ENCODE assay signal across 14 cellular contexts in genomic region chr1:17545354-17545753, GRCh38. TPM values are rescaled to one million over a fixed set of nuclear protein-coding genes. Genes with fewer than 3 reads are reported as not detected.
DNase-seq lines count a peak whose midpoint lies in the region; ATAC-seq, FAIRE-seq and TF ChIP-seq lines count a peak whose summit lies in the region.
"Had no signal": no experiment of that assay in that cellular context is flagged by ENCODE, and none has a peak within 500 bp of the region (broad histone marks: within the 10 kb centered on the region; RNA-seq: fewer than 3 reads in every experiment).

No MANE protein-coding gene starts in this region.

- no peaks in the 10 kb centered on the region for H3K9me3 ChIP-seq in endothelial cell of umbilical vein (replicated peaks; ENCODE audit: control insufficient read depth, insufficient read depth, low read length)
- H3K9me3 ChIP-seq in mesodermal cell (ENCODE audit: control insufficient read depth, low read length): no peaks in the 10 kb centered on the region

- CTCF ChIA-PET in endothelial cell of umbilical vein (lab: Charles Lee): interaction anchor here (1.2 to 1.3 kb wide), 4 partner anchors 9 to 1031 kb away, joined by 4 to 5 read pairs (median 4); no protein-coding TSS in a partner anchor

- H3K4me2 ChIP-seq in endothelial cell of umbilical vein (ENCODE audit: insufficient read depth, low read length): no peak overlapping the region

- intact Hi-C loops in endothelial cell of umbilical vein (cut with micrococcal nuclease) (no loop called here), head of caudate nucleus (cut with DNase I) (no loop called here)

- WGBS in mesodermal cell (ENCODE audit: insufficient coverage in 2 of 2), 2 experiments: 74 to 83% methylated on average over 2 of the region's 2 CpGs

- H3K79me2 ChIP-seq in endothelial cell of umbilical vein (ENCODE audit: control insufficient read depth, insufficient read depth, low read length): no peaks in the 10 kb centered on the region

- H3K4me3 ChIP-seq in endothelial cell of umbilical vein (replicated peaks in 1 of 3; ENCODE audit: insufficient read depth in 1 of 3, low read depth in 1 of 3, low read length in 3 of 3) (no peak overlapping the region), mesodermal cell (ENCODE audit: extremely low read depth, insufficient read depth, low read length, poor library complexity, severe bottlenecking) (no peak overlapping the region)

- H4K20me1 ChIP-seq in endothelial cell of umbilical vein (replicated peaks; ENCODE audit: control insufficient read depth, extremely low read depth, insufficient read depth, low read length): no peaks in the 10 kb centered on the region

- FAIRE-seq in endothelial cell of umbilical vein (lab: Jason Lieb, UNC): peak; percentile 49
- FAIRE-seq: A204.1 had no signal

- H3K9ac ChIP-seq in endothelial cell of umbilical vein (replicated peaks; ENCODE audit: extremely low read depth, insufficient read depth, low read length): no peak overlapping the region

- DNase-seq in NOMO-1 treated with DMSO at 0.1 percent for 48 hours (lab: John Stamatoyannopoulos, UW; ENCODE audit: unreplicated experiment) (peak; percentile 13), NOMO-1 treated with dmso at 0.1 percent for 144 hours (lab: John Stamatoyannopoulos, UW; ENCODE audit: unreplicated experiment) (no peak), endothelial cell of umbilical vein (ENCODE audit: low read depth, low spot score) (no peak), NCI-H1048 (lab: John Stamatoyannopoulos, UW) (no peak), head of caudate nucleus (no peak)
- DNase-seq: activated naive CD4-positive, alpha-beta T cell; hippocampal formation; NCI-H345 had no signal

- no peak overlapping the region for H3K27ac ChIP-seq in endothelial cell of umbilical vein (ENCODE audit: insufficient read depth, low read depth, low read length)
- peak overlapping the region; percentile 42 for H3K27ac ChIP-seq in mesodermal cell (ENCODE audit: low read depth, low read length, severe bottlenecking)
- H3K27ac ChIP-seq: HL-60, VCaP had no signal

- no peak overlapping the region for H2AFZ ChIP-seq in endothelial cell of umbilical vein (ENCODE audit: low read depth, low read length)

- no TSS peak for BruUV-seq in endothelial cell of umbilical vein (replicated peaks; lab: Mats Ljungman, UMichigan)

- no peaks in the 10 kb centered on the region for H3K4me1 ChIP-seq in endothelial cell of umbilical vein (ENCODE audit: control insufficient read depth, extremely low read depth, insufficient read depth, low read length)
- H3K4me1 ChIP-seq in mesodermal cell (ENCODE audit: control insufficient read depth, insufficient read depth, low read length, poor library complexity, severe bottlenecking): peaks cover 19% of the 10 kb centered on the region

- dilution Hi-C loops in endothelial cell of umbilical vein (cut with MboI; ENCODE audit: extremely low pct_ligation_motif_present, low sequenced_read_pairs): no loop called here

- H3K27me3 ChIP-seq in endothelial cell of umbilical vein (ENCODE audit: control insufficient read depth in 2 of 2, insufficient read depth in 2 of 2, low read length in 2 of 2): no peaks in the 10 kb centered on the region

- H3K9me1 ChIP-seq in endothelial cell of umbilical vein (replicated peaks; ENCODE audit: control insufficient read depth, extremely low read depth, insufficient read depth, low read length): no peaks in the 10 kb centered on the region

- TF ChIP-seq POLR2A in endothelial cell of umbilical vein (IDR thresholded peaks at IDR 0.05; ENCODE audit: low read depth, low read length): no peak

- H3K36me3 ChIP-seq in endothelial cell of umbilical vein (ENCODE audit: control insufficient read depth in 2 of 2, extremely low read depth in 1 of 2, insufficient read depth in 2 of 2, low read length in 2 of 2): no peaks in the 10 kb centered on the region
- H3K36me3 ChIP-seq in mesodermal cell (ENCODE audit: control insufficient read depth, insufficient read depth, low read length): no peaks in the 10 kb centered on the region

- TF ChIP-seq CTCF in endothelial cell of umbilical vein (IDR thresholded peaks at IDR 0.05; ENCODE audit: extremely low read depth in 1 of 2, insufficient read depth in 1 of 2, low read depth in 1 of 2, low read length in 2 of 2): no peak

- ATAC-seq in GM21723 (IDR thresholded peaks at IDR 0.05; ENCODE audit: unreplicated experiment) (no peak), GM18502 (IDR thresholded peaks at IDR 0.05; ENCODE audit: poor library complexity, unreplicated experiment) (no peak)

- POLR2A ChIA-PET in endothelial cell of umbilical vein (lab: Charles Lee): interaction anchor here (0.9 kb wide), 1 partner anchor 8 kb away, joined by 3 read pairs; no protein-coding TSS in a partner anchor

TF ChIP-seq in endothelial cell of umbilical vein, 7 proteins besides CTCF, POLR2A, EP300 and RAD21:
- TF ChIP-seq EZH2 (IDR thresholded peaks at IDR 0.05; ENCODE audit: borderline replicate concordance, low read depth, low read length, severe bottlenecking): no peak
- no peak for TF ChIP-seq GATA2 (IDR thresholded peaks at IDR 0.05; ENCODE audit: insufficient read depth, insufficient read length, low read depth, low read length)
- no peak for TF ChIP-seq MYC (IDR thresholded peaks at IDR 0.05; ENCODE audit: low read depth, low read length)
- no peak for TF ChIP-seq FOS (IDR thresholded peaks at IDR 0.05; ENCODE audit: borderline replicate concordance, insufficient read depth, low read length)
- no peak for TF ChIP-seq JUN (IDR thresholded peaks at IDR 0.05; ENCODE audit: borderline replicate concordance, insufficient read depth, insufficient read length, low read depth)
- no peak for TF ChIP-seq MAX (IDR thresholded peaks at IDR 0.05; ENCODE audit: insufficient read depth, insufficient read length)
- TF ChIP-seq POLR2AphosphoS5 (IDR thresholded peaks at IDR 0.05; ENCODE audit: insufficient read depth, low read depth, low read length): no peak

RNA-seq across cellular contexts. Expression of gene ARHGEF10L, which starts 5.9 kb away (rescaled TPM):
- 4.3 and 5.2 TPM in 2 replicates for total RNA-seq in endothelial cell of umbilical vein
- 1.9 and 3.3 TPM in 2 replicates for polyA plus RNA-seq in endothelial cell of umbilical vein
- 1.4 and 2.4 TPM in 2 replicates for polyA plus RNA-seq in endothelial cell of umbilical vein (2011; cell fraction: cytosol; rRNA removed)
- polyA plus RNA-seq in endothelial cell of umbilical vein (2011; cell fraction: nucleus; rRNA removed): 5.6 and 6.6 TPM in 2 replicates
- 0.87 and 2.4 TPM in 2 replicates for polyA plus RNA-seq in endothelial cell of umbilical vein (2012)
- polyA minus RNA-seq in endothelial cell of umbilical vein: 2.7 and 3.3 TPM in 2 replicates
- polyA minus RNA-seq in endothelial cell of umbilical vein (2011; cell fraction: cytosol; rRNA and poly(A)+ RNA removed): 7.0 TPM
- 4.1 and 4.7 TPM in 2 replicates for polyA minus RNA-seq in endothelial cell of umbilical vein (2011; cell fraction: nucleus; rRNA and poly(A)+ RNA removed)
- 18.2 TPM for polyA plus RNA-seq in mesodermal cell (2013, experiment 1 of 2)
- 14.2 TPM for polyA plus RNA-seq in mesodermal cell (2013, experiment 2 of 2)
